Comparison of ENCODE assay signal across 20 cellular contexts in the genomic region with DNA sequence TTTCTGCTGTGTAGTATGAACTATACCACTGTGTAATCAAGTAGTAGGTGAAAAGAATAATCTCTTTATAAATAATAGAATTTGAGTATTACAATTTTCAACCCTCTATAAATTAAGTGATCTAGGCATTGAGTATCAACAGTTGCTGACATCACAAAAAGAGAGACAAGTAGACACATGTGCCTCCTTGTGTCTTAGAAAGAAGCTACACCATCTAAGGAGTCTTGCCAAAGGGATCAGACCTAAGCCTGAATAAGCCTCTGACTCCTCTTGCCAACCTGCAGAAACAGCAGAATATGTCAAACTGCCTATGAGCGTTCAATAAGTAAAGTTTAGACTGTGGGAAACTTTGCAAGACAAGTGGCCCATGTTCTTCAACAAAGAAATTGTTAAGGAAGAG. TPM values are rescaled to one million over a fixed set of nuclear protein-coding genes. Genes with fewer than 3 reads are reported as not detected.
DNase-seq lines count a peak whose midpoint lies in the region; ATAC-seq, FAIRE-seq and TF ChIP-seq lines count a peak whose summit lies in the region.
"Had no signal": no experiment of that assay in that cellular context is flagged by ENCODE, and none has a peak within 500 bp of the region (broad histone marks: within the 10 kb centered on the region; RNA-seq: fewer than 3 reads in every experiment).

No MANE protein-coding gene starts in this region.

- CTCF ChIA-PET in HepG2 (lab: Yijun Ruan, JAX; ENCODE audit: low intra/inter-chr PET ratio, low total read pairs), result no interaction called here
- CTCF ChIA-PET in RWPE1 (lab: Yijun Ruan, JAX), result no interaction called here
- CTCF ChIA-PET in mammary epithelial cell (lab: Charles Lee; ENCODE audit: low non-redundant PET), result no interaction called here

- H3K9ac ChIP-seq in HepG2 (ENCODE audit: insufficient read depth, low read depth, low read length) (no peak overlapping the region), mammary epithelial cell (ENCODE audit: insufficient read depth, low read length) (no peak overlapping the region)
- H3K9ac ChIP-seq: BLaER1 treated with 17β-estradiol and CSF1 and Interleukin-3, amounts not matched to agents 10 nM and 100 nM had no signal

- DNase-seq in HepG2 (ENCODE audit: low spot score) (no peak), right lobe of liver (no peak), RWPE1 (ENCODE audit: low spot score) (peak; percentile 11), mammary epithelial cell (peak; percentile 40), NCI-H526 treated with DMSO at 0.1 percent for 48 hours (lab: John Stamatoyannopoulos, UW) (no peak), small intestine (no peak), COR-L47 (lab: John Stamatoyannopoulos, UW) (no peak), GM19240 (ENCODE audit: insufficient read length, low spot score) (no peak)
- DNase-seq: CD8-positive, alpha-beta T cell; HCEC 1CT; NCI-H1048; NCI-H1436; NCI-H2029; NCI-H69; NK-92 treated with Interleukin-12 subunit alpha and Interleukin-12 subunit beta, amount 100 ng/mL, for 24 hours; SIG-M5 had no signal

- H3K79me2 ChIP-seq in HepG2 (ENCODE audit: insufficient read depth, low read length) (no peaks in the 10 kb centered on the region), mammary epithelial cell (ENCODE audit: insufficient read depth, low read length) (no peaks in the 10 kb centered on the region)

- POLR2A ChIA-PET in HepG2 (lab: Yijun Ruan, JAX) (no interaction called here), RWPE1 (lab: Yijun Ruan, JAX; ENCODE audit: low non-redundant PET) (no interaction called here)

- intact Hi-C loops in HepG2 (cut with micrococcal nuclease; ENCODE audit: unreplicated experiment), result loop anchor here (10.0 kb wide), 2 partner anchors 92 to 128 kb away; partner anchors contain the start of gene FAN1
- intact Hi-C loops in right lobe of liver (cut with DNase I), result no loop called here
- intact Hi-C loops in mammary epithelial cell (cut with micrococcal nuclease), result loop anchor here (10.0 kb wide), 1 partner anchor 88 kb away; no protein-coding TSS in a partner anchor

- H3K9me3 ChIP-seq in HepG2 (ENCODE audit: low read length) (no peaks in the 10 kb centered on the region), right lobe of liver (no peaks in the 10 kb centered on the region), mammary epithelial cell (replicated peaks; ENCODE audit: insufficient read depth, low read length) (no peaks in the 10 kb centered on the region), small intestine (ENCODE audit: control insufficient read depth, low read depth) (no peaks in the 10 kb centered on the region)

- H3K27ac ChIP-seq in HepG2 (ENCODE audit: extremely low read length, insufficient read depth, low read length) (no peak overlapping the region), right lobe of liver (no peak overlapping the region), RWPE1 (no peak overlapping the region), mammary epithelial cell (ENCODE audit: insufficient read depth, low read depth, low read length) (no peak overlapping the region), small intestine (ENCODE audit: low read depth in 1 of 2, low read length in 1 of 2) (no peak overlapping the region)
- H3K27ac ChIP-seq: BLaER1 treated with 17β-estradiol and CSF1 and Interleukin-3, amounts not matched to agents 10 nM and 100 nM had no signal

- no peak for TF ChIP-seq RAD21 in HepG2 (CRISPR knock-in tag; IDR thresholded peaks at IDR 0.05)

- H3K4me2 ChIP-seq in HepG2 (ENCODE audit: low read depth, low read length) (no peak overlapping the region), mammary epithelial cell (ENCODE audit: insufficient read depth, low read depth, low read length) (no peak overlapping the region)
- H3K4me2 ChIP-seq: BLaER1 treated with 17β-estradiol and CSF1 and Interleukin-3, amounts not matched to agents 10 nM and 100 nM; GM23338 had no signal

- in situ Hi-C loops in HepG2 (cut with HindIII; ENCODE audit: extremely low pct_ligation_motif_present, low pct_unique_long_range_greater_than_20kb), result loop anchor here (25.0 kb wide), 1 partner anchor 140 kb away; no protein-coding TSS in a partner anchor
- in situ Hi-C loops in mammary epithelial cell (cut with MboI; ENCODE audit: low sequenced_read_pairs in 2 of 2), result loop anchor here in 1 of 2 donors (25.0 kb wide), 1 partner anchor 90 kb away; no protein-coding TSS in a partner anchor

- dilution Hi-C loops in mammary epithelial cell (cut with HindIII; ENCODE audit: low sequenced_read_pairs), result no loop called here

- peaks cover 0 to 4% of the 10 kb centered on the region in 2 experiments; a peak in 1 of 5 replicates for H3K27me3 ChIP-seq in HepG2 (ENCODE audit: control insufficient read depth in 1 of 2, insufficient read depth in 2 of 2, low read length in 2 of 2)
- H3K27me3 ChIP-seq in right lobe of liver, result no peaks in the 10 kb centered on the region
- H3K27me3 ChIP-seq in mammary epithelial cell (ENCODE audit: insufficient read depth, low read length), result no peaks in the 10 kb centered on the region
- no peaks in the 10 kb centered on the region for H3K27me3 ChIP-seq in small intestine (ENCODE audit: control insufficient read depth in 2 of 2, insufficient read depth in 2 of 2, low read length in 2 of 2)

- WGBS in HepG2 (ENCODE audit: low lambda C conversion rate), result 66% methylated on average over 1 of the region's 1 CpG
- 83% methylated on average over 1 of the region's 1 CpG for WGBS in right lobe of liver (ENCODE audit: insufficient coverage, low coverage, low lambda C conversion rate, missing lambda C conversion rate)
- WGBS in mammary epithelial cell (ENCODE audit: low coverage, missing lambda C conversion rate), result 79% methylated on average over 1 of the region's 1 CpG
- 93 to 97% (median 94%) methylated on average over 1 of the region's 1 CpG for whole genome bisulfite sequencing in small intestine, 3 donors

- TF ChIP-seq CTCF in HepG2 (CRISPR knock-in tag; IDR thresholded peaks at IDR 0.05) (no peak), right lobe of liver (IDR thresholded peaks at IDR 0.05) (no peak), RWPE1 (conservative IDR thresholded peaks at IDR 0.05; ENCODE audit: low read depth) (no peak), mammary epithelial cell (conservative IDR thresholded peaks at IDR 0.05 in 1 of 2, IDR thresholded peaks at IDR 0.05 in 1 of 2; ENCODE audit: extremely low read depth in 1 of 2, insufficient read depth in 1 of 2, low read depth in 1 of 2, low read length in 2 of 2) (peak; percentile 11 to 41)

- H4K20me1 ChIP-seq in HepG2 (ENCODE audit: insufficient read depth, low read length) (no peaks in the 10 kb centered on the region), mammary epithelial cell (ENCODE audit: insufficient read depth, low read length) (no peaks in the 10 kb centered on the region)
- H4K20me1 ChIP-seq: BLaER1 treated with 17β-estradiol and CSF1 and Interleukin-3, amounts not matched to agents 10 nM and 100 nM had no signal

- H2AFZ ChIP-seq in HepG2 (ENCODE audit: low read length), result no peak overlapping the region
- no peak overlapping the region for H2AFZ ChIP-seq in mammary epithelial cell (ENCODE audit: low read depth, low read length)
- H2AFZ ChIP-seq: GM23338 had no signal

- H3K36me3 ChIP-seq in HepG2 (replicated peaks in 1 of 2; ENCODE audit: control insufficient read depth in 1 of 2, insufficient read depth in 2 of 2, low read length in 2 of 2) (no peaks in the 10 kb centered on the region), right lobe of liver (no peaks in the 10 kb centered on the region), mammary epithelial cell (ENCODE audit: insufficient read depth, low read length) (no peaks in the 10 kb centered on the region), small intestine (ENCODE audit: control insufficient read depth in 2 of 2, insufficient read depth in 2 of 2, low read length in 2 of 2) (no peaks in the 10 kb centered on the region)
- H3K36me3 ChIP-seq: BLaER1 treated with 17β-estradiol and CSF1 and Interleukin-3, amounts not matched to agents 10 nM and 100 nM had no signal

- BruUV-seq in HepG2 (replicated peaks; lab: Mats Ljungman, UMichigan) (no TSS peak), mammary epithelial cell (replicated peaks; lab: Mats Ljungman, UMichigan) (no TSS peak)

- FAIRE-seq in HepG2 (lab: Jason Lieb, UNC), result no peak
- no peak for FAIRE-seq in small intestine (lab: Jason Lieb, UNC)
- FAIRE-seq: D721Med, RCC 7860 had no signal

- TF ChIP-seq EP300 in HepG2 (IDR thresholded peaks at IDR 0.05; ENCODE audit: low read depth in 2 of 2, low read length in 2 of 2), result no peak
- no peak for TF ChIP-seq EP300 in HepG2 (CRISPR knock-in tag; IDR thresholded peaks at IDR 0.05; ENCODE audit: borderline replicate concordance)

- no peak for TF ChIP-seq POLR2A in HepG2 (IDR thresholded peaks at IDR 0.05; ENCODE audit: insufficient read depth in 1 of 2, low read depth in 2 of 2, low read length in 2 of 2)
- no peak for TF ChIP-seq POLR2A in right lobe of liver (IDR thresholded peaks at IDR 0.05)

- H3K4me3 ChIP-seq in HepG2 (replicated peaks in 1 of 3; ENCODE audit: insufficient read depth in 1 of 3, low read depth in 2 of 3, low read length in 3 of 3) (no peak overlapping the region), right lobe of liver (no peak overlapping the region), mammary epithelial cell (replicated peaks in 1 of 3; ENCODE audit: insufficient read depth in 1 of 3, low read depth in 2 of 3, low read length in 3 of 3) (no peak overlapping the region), small intestine (ENCODE audit: low read depth in 1 of 2, low read length in 2 of 2) (no peak overlapping the region)
- H3K4me3 ChIP-seq: BLaER1 treated with 17β-estradiol and CSF1 and Interleukin-3, amounts not matched to agents 10 nM and 100 nM; GM23338 had no signal

- ATAC-seq in HepG2 (no peak), right lobe of liver (no peak)
- ATAC-seq: CD8-positive, alpha-beta T cell; GM23338 had no signal

- H3K4me1 ChIP-seq in HepG2 (ENCODE audit: insufficient read depth, low read length), result peaks cover 9% of the 10 kb centered on the region
- H3K4me1 ChIP-seq in right lobe of liver, result peaks cover 0 to 6% (median 0%) of the 10 kb centered on the region in 4 donors
- H3K4me1 ChIP-seq in mammary epithelial cell (ENCODE audit: insufficient read depth, low read length), result peaks cover 17% of the 10 kb centered on the region
- H3K4me1 ChIP-seq in small intestine (ENCODE audit: control insufficient read depth in 2 of 2, insufficient read depth in 1 of 2, low read depth in 1 of 2, low read length in 1 of 2), result no peaks in the 10 kb centered on the region

RNA-seq across cellular contexts. Expression of gene MTMR10, which starts 5.8 kb away (rescaled TPM):
- total RNA-seq in HepG2 (2016; rRNA removed; fragmentation: Illumina TruSeq; extraction: Trizol) (17.4 and 18.6 TPM in 2 replicates), right lobe of liver (10 to 100 TPM; 16.2 to 29.1 (median 22.3) TPM), mammary epithelial cell (10 to 100 TPM; 15.8 to 17.9 TPM)
- 2.5 and 2.7 TPM in 2 replicates for total RNA-seq in HepG2 (2016; cell fraction: cytosol; rRNA removed; fragmentation: Illumina TruSeq; extraction: Trizol; ENCODE audit: low read depth)
- 17.6 and 17.8 TPM in 2 replicates for total RNA-seq in HepG2 (2016; cell fraction: insoluble cytoplasmic fraction; rRNA removed; fragmentation: Illumina TruSeq; extraction: Trizol)
- 8.5 and 10.1 TPM in 2 replicates for total RNA-seq in HepG2 (2016; cell fraction: membrane; rRNA removed; fragmentation: Illumina TruSeq; extraction: Trizol)
- 29.2 and 29.6 TPM in 2 replicates for total RNA-seq in HepG2 (2016; cell fraction: nucleus; rRNA removed; fragmentation: Illumina TruSeq; extraction: Trizol)
- polyA plus RNA-seq in HepG2 (2011; rRNA removed) (10.0 and 10.2 TPM in 2 replicates), mammary epithelial cell (6.7 TPM), small intestine (10 to 100 TPM; 11.0 to 26.8 (median 17.8) TPM)
- polyA plus RNA-seq in HepG2 (2011; cell fraction: cytosol; rRNA removed), result 4.3 and 6.3 TPM in 2 replicates
- 10.5 and 10.7 TPM in 2 replicates for polyA plus RNA-seq in HepG2 (2011; cell fraction: nucleus; rRNA removed)
- 11.6 and 14.6 TPM in 2 replicates for polyA plus RNA-seq in HepG2 (2012)
- 1.1 TPM in 2 replicates for polyA plus RNA-seq in HepG2 (2016; cell fraction: cytosol; fragmentation: Illumina TruSeq; extraction: Trizol; ENCODE audit: low read depth)
- 13.3 and 14.3 TPM in 2 replicates for polyA plus RNA-seq in HepG2 (2016; cell fraction: insoluble cytoplasmic fraction; fragmentation: Illumina TruSeq; extraction: Trizol; ENCODE audit: low read depth)
- polyA plus RNA-seq in HepG2 (2016; cell fraction: membrane; fragmentation: Illumina TruSeq; extraction: Trizol; ENCODE audit: low read depth), result 4.3 and 4.6 TPM in 2 replicates
- 16.0 and 20.6 TPM in 2 replicates for polyA plus RNA-seq in HepG2 (2016; cell fraction: nucleus; fragmentation: Illumina TruSeq; extraction: Trizol; ENCODE audit: insufficient read depth, low read depth)
- polyA minus RNA-seq in HepG2 (2011; rRNA and poly(A)+ RNA removed; ENCODE audit: low replicate concordance), result 6.1 and 8.6 TPM in 2 replicates
- polyA minus RNA-seq in HepG2 (2011; cell fraction: cytosol; rRNA and poly(A)+ RNA removed), result 8.5 and 9.8 TPM in 2 replicates
- 79.1 and 87.2 TPM in 2 replicates for polyA minus RNA-seq in HepG2 (2011; cell fraction: nucleus; rRNA and poly(A)+ RNA removed)
- polyA minus RNA-seq in mammary epithelial cell, result 30.0 TPM

Comparison
In these comparisons a context has a peak if more than half of its experiments do, and no peak if none do; other contexts are left out.
1. intact Hi-C loops: an anchor here in HepG2 (10.0 kb wide) and mammary epithelial cell (10.0 kb wide); none called in right lobe of liver.
2. DNase-seq: peak in RWPE1 (single experiment) and mammary epithelial cell (single experiment); none in HepG2 (single experiment), right lobe of liver (0 of 3), NCI-H526 treated with DMSO at 0.1 percent for 48 hours (single experiment), small intestine (single experiment), COR-L47 (single experiment) and GM19240 (single experiment).
3. CTCF ChIP-seq: peak in mammary epithelial cell (2 of 2); none in HepG2 (single experiment), right lobe of liver (0 of 4) and RWPE1 (single experiment).